ENCODE assay signal across 8 cellular contexts in genomic region chr9:136625101-136626065, GRCh38. TPM values are rescaled to one million over a fixed set of nuclear protein-coding genes. Genes with fewer than 3 reads are reported as not detected.
DNase-seq lines count a peak whose midpoint lies in the region; ATAC-seq, FAIRE-seq and TF ChIP-seq lines count a peak whose summit lies in the region.

No MANE protein-coding gene starts in this region.

- peak; percentile 60 for DNase-seq in ELF-1 (ENCODE audit: low read depth, low spot score)
- DNase-seq in NCI-H226: peak; percentile 21
- DNase-seq in endothelial cell of umbilical vein (ENCODE audit: low read depth, low spot score): peak; percentile 86
- no peak for DNase-seq in activated effector memory CD4-positive, alpha-beta T cell treated with anti-CD3 and anti-CD28 coated beads, Interleukin-2, amount 50 U/mL, for 16 hours
- no peak for DNase-seq in GM19238 (ENCODE audit: insufficient read length, low spot score)
- no peak for DNase-seq in NOMO-1 (lab: John Stamatoyannopoulos, UW; ENCODE audit: unreplicated experiment in 2 of 2)

- H3K9me2 ChIP-seq in neural cell (ENCODE audit: insufficient read depth, low read length): no peaks in the 10 kb centered on the region

- no peak overlapping the region for H3K4me2 ChIP-seq in endothelial cell of umbilical vein (ENCODE audit: insufficient read depth, low read length)
- H3K4me2 ChIP-seq in neural cell (ENCODE audit: low read length): no peak overlapping the region

- H3F3A ChIP-seq in neural cell (ENCODE audit: insufficient read depth, low read length, poor library complexity, severe bottlenecking): no peaks in the 10 kb centered on the region

- no peak overlapping the region for H3K27ac ChIP-seq in endothelial cell of umbilical vein (ENCODE audit: insufficient read depth, low read depth, low read length)
- H3K27ac ChIP-seq in neural cell (ENCODE audit: low read length): no peak overlapping the region

- H3K9ac ChIP-seq in endothelial cell of umbilical vein (replicated peaks; ENCODE audit: extremely low read depth, insufficient read depth, low read length) (no peak overlapping the region), neural cell (ENCODE audit: low read length) (no peak overlapping the region)

- peak; percentile 78 for FAIRE-seq in endothelial cell of umbilical vein (lab: Jason Lieb, UNC)

- no peaks in the 10 kb centered on the region for H3K9me1 ChIP-seq in endothelial cell of umbilical vein (replicated peaks; ENCODE audit: control insufficient read depth, extremely low read depth, insufficient read depth, low read length)

- TF ChIP-seq RAD21 in neural cell (conservative IDR thresholded peaks at IDR 0.05): peak; percentile 15

- dilution Hi-C loops in endothelial cell of umbilical vein (cut with MboI; ENCODE audit: extremely low pct_ligation_motif_present, low sequenced_read_pairs): no loop called here

- CTCF ChIA-PET in endothelial cell of umbilical vein (lab: Charles Lee): interaction anchor here (0.6 to 7.3 kb wide), 29 partner anchors 12 to 139 kb away, joined by 3 to 261 read pairs (median 5); partner anchors contain the start of gene NOTCH1

- POLR2A ChIA-PET in endothelial cell of umbilical vein (lab: Charles Lee): interaction anchor here (0.9 to 1.7 kb wide), 9 partner anchors 9 to 142 kb away, joined by 3 to 7 read pairs (median 4); no protein-coding TSS in a partner anchor

- no peak for TF ChIP-seq POLR2A in endothelial cell of umbilical vein (IDR thresholded peaks at IDR 0.05; ENCODE audit: low read depth, low read length)

- peak; percentile 39 to 66 for TF ChIP-seq CTCF in endothelial cell of umbilical vein (IDR thresholded peaks at IDR 0.05; ENCODE audit: extremely low read depth in 1 of 2, insufficient read depth in 1 of 2, low read depth in 1 of 2, low read length in 2 of 2)
- no peak for TF ChIP-seq CTCF in neural cell (IDR thresholded peaks at IDR 0.05; ENCODE audit: poor library complexity, severe bottlenecking)

- H4K20me1 ChIP-seq in endothelial cell of umbilical vein (replicated peaks; ENCODE audit: control insufficient read depth, extremely low read depth, insufficient read depth, low read length) (no peaks in the 10 kb centered on the region), neural cell (ENCODE audit: insufficient read depth) (no peaks in the 10 kb centered on the region)

- H3K79me2 ChIP-seq in endothelial cell of umbilical vein (ENCODE audit: control insufficient read depth, insufficient read depth, low read length): no peaks in the 10 kb centered on the region
- H3K79me2 ChIP-seq in neural cell (replicated peaks; ENCODE audit: insufficient read depth, low read length): no peaks in the 10 kb centered on the region

- H2AFZ ChIP-seq in endothelial cell of umbilical vein (ENCODE audit: low read depth, low read length) (no peak overlapping the region), neural cell (ENCODE audit: low read depth, low read length) (no peak overlapping the region)

- intact Hi-C loops in endothelial cell of umbilical vein (cut with micrococcal nuclease): loop anchor here (1.0 kb wide), 3 partner anchors 11 to 137 kb away; partner anchors contain the start of gene NOTCH1

- H3K36me3 ChIP-seq in endothelial cell of umbilical vein (ENCODE audit: control insufficient read depth in 2 of 2, extremely low read depth in 1 of 2, insufficient read depth in 2 of 2, low read length in 2 of 2) (no peaks in the 10 kb centered on the region), neural cell (ENCODE audit: insufficient read depth, low read length) (no peaks in the 10 kb centered on the region)

- TF ChIP-seq EP300 in neural cell (conservative IDR thresholded peaks at IDR 0.05; ENCODE audit: poor library complexity, severe bottlenecking): no peak

- H3K9me3 ChIP-seq in endothelial cell of umbilical vein (replicated peaks; ENCODE audit: control insufficient read depth, insufficient read depth, low read length) (no peaks in the 10 kb centered on the region), neural cell (ENCODE audit: low read length) (no peaks in the 10 kb centered on the region)

- H3K27me3 ChIP-seq in endothelial cell of umbilical vein (ENCODE audit: control insufficient read depth in 2 of 2, insufficient read depth in 2 of 2, low read length in 2 of 2) (no peaks in the 10 kb centered on the region), neural cell (ENCODE audit: insufficient read depth, low read depth, low read length) (no peaks in the 10 kb centered on the region)

- H3K4me3 ChIP-seq in endothelial cell of umbilical vein (replicated peaks in 1 of 3; ENCODE audit: insufficient read depth in 1 of 3, low read depth in 1 of 3, low read length in 3 of 3) (no peak overlapping the region), neural cell (ENCODE audit: low read length) (no peak overlapping the region)

- peaks cover 12% of the 10 kb centered on the region for H3K4me1 ChIP-seq in endothelial cell of umbilical vein (ENCODE audit: control insufficient read depth, extremely low read depth, insufficient read depth, low read length)

- no peak for ATAC-seq in HG03521 (IDR thresholded peaks at IDR 0.05; ENCODE audit: unreplicated experiment)

- no TSS peak for BruUV-seq in endothelial cell of umbilical vein (replicated peaks; lab: Mats Ljungman, UMichigan)

TF ChIP-seq in endothelial cell of umbilical vein, 7 proteins besides CTCF, POLR2A, EP300 and RAD21:
- no peak for TF ChIP-seq FOS (IDR thresholded peaks at IDR 0.05; ENCODE audit: borderline replicate concordance, insufficient read depth, low read length)
- peak; percentile 71 for TF ChIP-seq POLR2AphosphoS5 (IDR thresholded peaks at IDR 0.05; ENCODE audit: insufficient read depth, low read depth, low read length)

TF ChIP-seq in neural cell, 6 proteins besides CTCF, POLR2A, EP300 and RAD21:
- TF ChIP-seq TAF1 (IDR thresholded peaks at IDR 0.05; ENCODE audit: low read depth): no peak
- TF ChIP-seq SMC3 (conservative IDR thresholded peaks at IDR 0.05; ENCODE audit: poor library complexity): peak; percentile 26

RNA-seq across cellular contexts. Expression of gene EGFL7, which starts 37.3 kb away (rescaled TPM):
- total RNA-seq in endothelial cell of umbilical vein: 1,042 and 1,043 TPM in 2 replicates
- polyA plus RNA-seq in endothelial cell of umbilical vein (1,377 and 1,605 TPM in 2 replicates), neural cell (8.2 and 12.5 TPM in 2 replicates)
- polyA plus RNA-seq in endothelial cell of umbilical vein (2011; cell fraction: cytosol; rRNA removed): 566 and 776 TPM in 2 replicates
- polyA plus RNA-seq in endothelial cell of umbilical vein (2011; cell fraction: nucleus; rRNA removed): 1,080 and 1,467 TPM in 2 replicates
- 359 and 413 TPM in 2 replicates for polyA plus RNA-seq in endothelial cell of umbilical vein (2012)
- polyA minus RNA-seq in endothelial cell of umbilical vein (208 and 351 TPM in 2 replicates), neural cell (4.6 and 4.7 TPM in 2 replicates)
- 15.5 TPM for polyA minus RNA-seq in endothelial cell of umbilical vein (2011; cell fraction: cytosol; rRNA and poly(A)+ RNA removed)
- polyA minus RNA-seq in endothelial cell of umbilical vein (2011; cell fraction: nucleus; rRNA and poly(A)+ RNA removed): 236 and 523 TPM in 2 replicates

Comparison
In these comparisons a context has a peak if more than half of its experiments do, and no peak if none do; other contexts are left out.
1. DNase-seq: peak in ELF-1 (single experiment), NCI-H226 (single experiment) and endothelial cell of umbilical vein (single experiment); none in activated effector memory CD4-positive, alpha-beta T cell treated with anti-CD3 and anti-CD28 coated beads, Interleukin-2, amount 50 U/mL, for 16 hours (single experiment), GM19238 (single experiment) and NOMO-1 (0 of 2).
2. RNA of gene EGFL7, which starts 37.3 kb away (polyA plus RNA-seq): 359 to 1,605 TPM in endothelial cell of umbilical vein; 8.2 to 12.5 TPM in neural cell; every median in the first group is over 10 times any median in the second.